Comparison of ENCODE assay signal across 8 cellular contexts in genomic region chr21:37368536-37369279, GRCh38. TPM values are rescaled to one million over a fixed set of nuclear protein-coding genes. Genes with fewer than 3 reads are reported as not detected.
DNase-seq lines count a peak whose midpoint lies in the region; ATAC-seq and TF ChIP-seq lines count a peak whose summit lies in the region.

No MANE protein-coding gene starts in this region.

- in situ Hi-C loops in HAP-1 (cut with MboI; ENCODE audit: low sequenced_read_pairs): no loop called here

- H3K27me3 Mint-ChIP-seq in activated T-helper 2 cell treated with anti-CD3 and anti-CD28 coated beads, Interferon-gamma antibody, Interleukin-2, Interleukin-4, amounts not matched to agents 10 μg/mL and 5 μg/mL and 100 μg/mL, durations not matched to agents 14 hours and 24 hours and 36 hours (ENCODE audit: low read depth): no peaks in the 10 kb centered on the region

- H3K79me2 ChIP-seq in ACC112 (ENCODE audit: control insufficient read depth, insufficient read depth, low read length, unreplicated experiment): peaks cover 71% of the 10 kb centered on the region

- intact Hi-C loops in activated T-helper 2 cell treated with anti-CD3 and anti-CD28 coated beads, Interferon-gamma antibody, Interleukin-2, Interleukin-4, amounts not matched to agents 10 μg/mL and 5 μg/mL and 100 μg/mL, durations not matched to agents 14 hours and 24 hours and 36 hours (cut with micrococcal nuclease): loop anchor here (5.0 to 10.0 kb wide), 2 partner anchors 1214 to 1814 kb away; partner anchors contain the start of genes DOP1B and PSMG1

- 11% methylated on average over 9 of the region's 9 CpGs for WGBS in suprapubic skin

- H3K27me3 ChIP-seq in ACC112 (ENCODE audit: insufficient read depth, low read length) (no peaks in the 10 kb centered on the region), HAP-1 (ENCODE audit: low read depth) (no peaks in the 10 kb centered on the region), iPS-20b (ENCODE audit: insufficient read depth, low read length) (no peaks in the 10 kb centered on the region), suprapubic skin (no peaks in the 10 kb centered on the region)

- peaks cover 26% of the 10 kb centered on the region for H3K36me3 Mint-ChIP-seq in activated T-helper 2 cell treated with anti-CD3 and anti-CD28 coated beads, Interferon-gamma antibody, Interleukin-2, Interleukin-4, amounts not matched to agents 10 μg/mL and 5 μg/mL and 100 μg/mL, durations not matched to agents 14 hours and 24 hours and 36 hours (ENCODE audit: low read depth)

- H3K9ac ChIP-seq in iPS-20b (ENCODE audit: low read depth, low read length): peak overlapping the region; percentile 95

- no peak for TF ChIP-seq CTCF in suprapubic skin (IDR thresholded peaks at IDR 0.05)

- peak overlapping the region; percentile 91 for H3K4me3 ChIP-seq in ACC112 (ENCODE audit: low read depth, low read length)
- peak overlapping the region; percentile 59 for H3K4me3 ChIP-seq in HAP-1
- H3K4me3 ChIP-seq in iPS-20b (ENCODE audit: low read length): peak overlapping the region; percentile 94
- peak overlapping the region; percentile 99 for H3K4me3 ChIP-seq in suprapubic skin

- no peak overlapping the region for H2AFZ ChIP-seq in ACC112 (ENCODE audit: low read length, unreplicated experiment)

- peaks cover 55% of the 10 kb centered on the region for H3K4me1 Mint-ChIP-seq in activated T-helper 2 cell treated with anti-CD3 and anti-CD28 coated beads, Interferon-gamma antibody, Interleukin-2, Interleukin-4, amounts not matched to agents 10 μg/mL and 5 μg/mL and 100 μg/mL, durations not matched to agents 14 hours and 24 hours and 36 hours (ENCODE audit: low read depth)

- ATAC-seq in GM21381 (IDR thresholded peaks at IDR 0.05; ENCODE audit: unreplicated experiment) (no peak), HG03521 (IDR thresholded peaks at IDR 0.05; ENCODE audit: unreplicated experiment) (no peak), GM19351 (IDR thresholded peaks at IDR 0.05; ENCODE audit: unreplicated experiment) (no peak)

- TF ChIP-seq POLR2A in suprapubic skin (IDR thresholded peaks at IDR 0.05): no peak

- no peak for TF ChIP-seq EP300 in suprapubic skin (IDR thresholded peaks at IDR 0.05)

- H3K27ac ChIP-seq in ACC112 (ENCODE audit: low read depth, low read length): peak overlapping the region; percentile 95
- H3K27ac ChIP-seq in iPS-20b (ENCODE audit: low read length): no peak overlapping the region
- peak overlapping the region; percentile 100 for H3K27ac ChIP-seq in suprapubic skin

- H3K4me1 ChIP-seq in ACC112 (ENCODE audit: control insufficient read depth, insufficient read depth, low read length, unreplicated experiment) (peaks cover 42% of the 10 kb centered on the region), HAP-1 (peaks cover 21% of the 10 kb centered on the region), iPS-20b (ENCODE audit: insufficient read depth, low read length) (peaks cover 25% of the 10 kb centered on the region; the same call in 1 of the 2 replicates), suprapubic skin (peaks cover 61% of the 10 kb centered on the region)

- H3K9me3 ChIP-seq in HAP-1: no peaks in the 10 kb centered on the region
- H3K9me3 ChIP-seq in iPS-20b (ENCODE audit: insufficient read depth, low read depth, low read length): no peaks in the 10 kb centered on the region
- no peaks in the 10 kb centered on the region for H3K9me3 ChIP-seq in suprapubic skin

- peak overlapping the region; percentile 83 for H3K27ac Mint-ChIP-seq in activated T-helper 2 cell treated with anti-CD3 and anti-CD28 coated beads, Interferon-gamma antibody, Interleukin-2, Interleukin-4, amounts not matched to agents 10 μg/mL and 5 μg/mL and 100 μg/mL, durations not matched to agents 14 hours and 24 hours and 36 hours

- no peaks in the 10 kb centered on the region for H3K9me3 Mint-ChIP-seq in activated T-helper 2 cell treated with anti-CD3 and anti-CD28 coated beads, Interferon-gamma antibody, Interleukin-2, Interleukin-4, amounts not matched to agents 10 μg/mL and 5 μg/mL and 100 μg/mL, durations not matched to agents 14 hours and 24 hours and 36 hours

- no peak for DNase-seq in HAP-1 (ENCODE audit: low spot score in 2 of 2)
- DNase-seq in activated T-helper 2 cell treated with anti-CD3 and anti-CD28 coated beads, Interferon-gamma antibody, Interleukin-2, Interleukin-4, amounts not matched to agents 10 μg/mL and 5 μg/mL and 100 μg/mL, durations not matched to agents 14 hours and 24 hours and 36 hours (ENCODE audit: low spot score): no peak
- no peak for DNase-seq in suprapubic skin (ENCODE audit: low spot score in 2 of 2)

- H3K36me3 ChIP-seq in ACC112 (ENCODE audit: insufficient read depth, low read length) (no peaks in the 10 kb centered on the region), HAP-1 (replicated peaks) (peaks cover 3% of the 10 kb centered on the region; the same call in 1 of the 2 replicates), iPS-20b (ENCODE audit: insufficient read depth, low read depth, low read length) (no peaks in the 10 kb centered on the region), suprapubic skin (no peaks in the 10 kb centered on the region)

- H3K4me3 Mint-ChIP-seq in activated T-helper 2 cell treated with anti-CD3 and anti-CD28 coated beads, Interferon-gamma antibody, Interleukin-2, Interleukin-4, amounts not matched to agents 10 μg/mL and 5 μg/mL and 100 μg/mL, durations not matched to agents 14 hours and 24 hours and 36 hours (ENCODE audit: low read depth): peak overlapping the region; percentile 87

RNA-seq across cellular contexts. Expression of gene DYRK1A, which starts 2.1 kb away (rescaled TPM):
- total RNA-seq in activated T-helper 2 cell treated with anti-CD3 and anti-CD28 coated beads, Interferon-gamma antibody, Interleukin-2, Interleukin-4, amounts not matched to agents 10 μg/mL and 5 μg/mL and 100 μg/mL, durations not matched to agents 14 hours and 24 hours and 36 hours: 61.8 and 62.5 TPM in 2 replicates
- 100 to 1,000 TPM in 1 of 4 donors, 10 to 100 TPM in 3; 76.5 to 105 (median 91.3) TPM for total RNA-seq in suprapubic skin
